In genomic region chr13:94595943-94596574, GRCh38 we compare ENCODE assay signal across 8 cellular contexts. TPM values are rescaled to one million over a fixed set of nuclear protein-coding genes. Genes with fewer than 3 reads are reported as not detected.
DNase-seq lines count a peak whose midpoint lies in the region; ATAC-seq and TF ChIP-seq lines count a peak whose summit lies in the region.

TSS of gene TGDS (minus strand) at chr13:94596152. CDS start at chr13:94596136, 16 bp downstream.

- peak; percentile 75 to 76 for TF ChIP-seq POLR2A in gastrocnemius medialis (IDR thresholded peaks at IDR 0.05)

- POLR2A ChIA-PET in A673 (lab: Charles Lee; ENCODE audit: low non-redundant PET), result no interaction called here

- WGBS in iPS DF 6.9 (ENCODE audit: insufficient coverage, insufficient read length), result no CpG with 5 or more reads among the region's 41 CpGs

- H3K9me3 ChIP-seq in A673 (ENCODE audit: low read depth, low read length, poor library complexity, severe bottlenecking) (no peaks in the 10 kb centered on the region), iPS DF 6.9 (ENCODE audit: control insufficient read depth, insufficient read depth, low read length) (no peaks in the 10 kb centered on the region), gastrocnemius medialis (no peaks in the 10 kb centered on the region)

- H3K27me3 ChIP-seq in A673 (replicated peaks; ENCODE audit: insufficient read depth, low read depth, low read length, poor library complexity) (no peaks in the 10 kb centered on the region), brain microvascular endothelial cell (replicated peaks) (no peaks in the 10 kb centered on the region), iPS DF 6.9 (ENCODE audit: control insufficient read depth, insufficient read depth, low read length) (peaks cover 6% of the 10 kb centered on the region; the same call in 1 of the 2 replicates), gastrocnemius medialis (no peaks in the 10 kb centered on the region)

- BruUV-seq in A673 (replicated peaks; lab: Mats Ljungman, UMichigan), result no TSS peak

- DNase-seq in A673 (ENCODE audit: low spot score) (peak; percentile 97), NCI-H2171 (lab: John Stamatoyannopoulos, UW) (peak; percentile 96), UCSD-AML1 (lab: John Stamatoyannopoulos, UW; ENCODE audit: unreplicated experiment) (peak; percentile 92), brain microvascular endothelial cell (peak; percentile 95), iPS DF 6.9 (ENCODE audit: low read depth, low spot score) (peak; percentile 90), gastrocnemius medialis (peak; percentile 74 to 91)

- peaks cover 8% of the 10 kb centered on the region for H3K4me1 ChIP-seq in A673 (ENCODE audit: insufficient read depth, low read length, poor library complexity, severe bottlenecking)
- H3K4me1 ChIP-seq in iPS DF 6.9 (ENCODE audit: control insufficient read depth, insufficient read depth, low read length), result no peaks in the 10 kb centered on the region
- peaks cover 22 to 24% of the 10 kb centered on the region in 2 donors for H3K4me1 ChIP-seq in gastrocnemius medialis

- H3K4me3 ChIP-seq in A673 (ENCODE audit: low read depth, low read length, poor library complexity, severe bottlenecking) (peak within 1 kb of the TSS; percentile 80), brain microvascular endothelial cell (ENCODE audit: low read depth, low read length) (peak within 1 kb of the TSS; percentile 97), iPS DF 6.9 (ENCODE audit: low read length) (peak within 1 kb of the TSS; percentile 85), gastrocnemius medialis (peak within 1 kb of the TSS; percentile 69 to 91 (median 83))

- H3K36me3 ChIP-seq in A673 (ENCODE audit: insufficient read depth, low read length, poor library complexity, severe bottlenecking) (peaks cover 16% of the 10 kb centered on the region), brain microvascular endothelial cell (replicated peaks) (peaks cover 18% of the 10 kb centered on the region), iPS DF 6.9 (ENCODE audit: control insufficient read depth, insufficient read depth, low read length) (no peaks in the 10 kb centered on the region), gastrocnemius medialis (peaks cover 0 to 18% of the 10 kb centered on the region in 2 donors)

- TF ChIP-seq CTCF in A673 (conservative IDR thresholded peaks at IDR 0.05; ENCODE audit: low read depth, low read length) (no peak), brain microvascular endothelial cell (IDR thresholded peaks at IDR 0.05; ENCODE audit: low read depth, low read length, missing control alignments) (no peak), gastrocnemius medialis (IDR thresholded peaks at IDR 0.05 in 4 of 5, conservative IDR thresholded peaks at IDR 0.05 in 1 of 5) (peak in 2 of 5 experiments; percentile 39 to 42)

- CTCF ChIA-PET in A673 (lab: Charles Lee), result interaction anchor here (1.1 kb wide), 1 partner anchor 47 kb away, joined by 3 read pairs; no protein-coding TSS in a partner anchor

- intact Hi-C loops in A673 (cut with micrococcal nuclease; ENCODE audit: unreplicated experiment) (no loop called here), gastrocnemius medialis (cut with DNase I; ENCODE audit: low total_unique reads) (loop anchor here (2.0 kb wide), 1 partner anchor 47 kb away; no protein-coding TSS in a partner anchor)

- ATAC-seq in GM18867 (IDR thresholded peaks at IDR 0.05; ENCODE audit: unreplicated experiment) (peak; percentile 97), HG03097 (IDR thresholded peaks at IDR 0.05; ENCODE audit: low FRiP score, unreplicated experiment) (peak; percentile 97), gastrocnemius medialis (peak; percentile 99 to 100)

- in situ Hi-C loops in brain microvascular endothelial cell (cut with HindIII; ENCODE audit: low pct_ligation_motif_present, low sequenced_read_pairs), result no loop called here
- in situ Hi-C loops in gastrocnemius medialis (cut with MboI; ENCODE audit: low sequenced_read_pairs in 4 of 4), result no loop called here

- H3K27ac ChIP-seq in A673 (ENCODE audit: low read depth, low read length, poor library complexity, severe bottlenecking) (peak within 1 kb of the TSS; percentile 73), brain microvascular endothelial cell (peak within 1 kb of the TSS; percentile 66), iPS DF 6.9 (ENCODE audit: low read length) (no peak within 1 kb of the TSS), gastrocnemius medialis (peak within 1 kb of the TSS; percentile 77 to 86 (median 78))

RNA-seq across cellular contexts. Expression of gene TGDS, which starts in this region (rescaled TPM):
- total RNA-seq in A673 (2021), result 8.0 and 9.0 TPM in 2 replicates
- 1 to 10 TPM; 2.9 to 6.0 (median 4.0) TPM for total RNA-seq in gastrocnemius medialis
